In the genomic region with DNA sequence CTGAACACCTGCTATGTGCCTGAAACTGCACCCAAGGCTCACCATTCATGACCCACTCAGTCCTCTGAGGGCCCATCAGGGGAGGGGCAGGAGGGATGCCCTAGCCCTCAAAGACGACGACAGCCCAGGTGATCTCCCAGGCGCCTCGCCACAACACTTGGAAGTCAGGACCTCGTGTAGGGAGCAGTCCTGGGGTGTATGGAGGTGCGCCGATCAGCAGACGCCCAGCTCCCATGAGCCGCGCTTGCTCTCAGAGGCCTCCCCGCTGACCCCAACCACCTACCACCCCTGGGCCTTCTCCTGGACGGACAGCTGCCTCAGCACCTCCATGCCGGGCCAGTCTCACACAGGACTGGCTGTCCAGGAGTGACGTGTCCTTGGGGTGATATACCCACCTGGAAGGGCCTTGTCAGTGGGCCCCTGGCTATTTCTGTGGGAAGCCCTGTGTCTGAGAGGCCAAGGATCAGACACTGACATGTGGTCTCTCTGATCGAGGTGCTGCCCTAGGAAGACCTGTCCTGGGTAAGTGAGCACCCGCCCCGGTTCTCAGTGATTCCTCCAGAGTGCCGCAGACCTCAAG, we compare ENCODE assay signal across 17 cellular contexts. TPM values are rescaled to one million over a fixed set of nuclear protein-coding genes. Genes with fewer than 3 reads are reported as not detected.
A peak's percentile ranks its signal among the peaks of the same experiment; 100 is the strongest.
DNase-seq lines count a peak whose midpoint lies in the region; ATAC-seq, FAIRE-seq and TF ChIP-seq lines count a peak whose summit lies in the region.
"Had no signal": no experiment of that assay in that cellular context is flagged by ENCODE, and none has a peak within 500 bp of the region (broad histone marks: within the 10 kb centered on the region; RNA-seq: fewer than 3 reads in every experiment).

No MANE protein-coding gene starts in this region.

- H3K4me1 ChIP-seq in small intestine (ENCODE audit: control insufficient read depth in 2 of 2, insufficient read depth in 1 of 2, low read depth in 1 of 2, low read length in 1 of 2) (peaks cover 13 to 19% of the 10 kb centered on the region in 2 donors), testis (peaks cover 21% of the 10 kb centered on the region)

- intact Hi-C loops in testis (cut with DNase I; ENCODE audit: low total_unique reads) = loop anchor here (10.0 kb wide), 1 partner anchor 115 kb away; no protein-coding TSS in a partner anchor

- H3K4me3 ChIP-seq in small intestine (ENCODE audit: low read depth in 1 of 2, low read length in 2 of 2) (no peak overlapping the region), testis (no peak overlapping the region)
- H3K4me3 ChIP-seq: K562, left ventricle myocardium inferior, prostate gland had no signal

- peaks cover 19% of the 10 kb centered on the region for H3K36me3 Mint-ChIP-seq in activated T-cell treated with anti-CD3 and anti-CD28 coated beads, Interleukin-2, amount 50 U/mL, for 4 hours (ENCODE audit: insufficient read depth)
- H3K36me3 Mint-ChIP-seq in activated T-cell treated with anti-CD3 and anti-CD28 coated beads, Interleukin-2, amount 50 U/mL, for 72 hours (ENCODE audit: insufficient read depth in 2 of 2) = peaks cover 10 to 31% of the 10 kb centered on the region in 2 donors
- peaks cover 2% of the 10 kb centered on the region for H3K36me3 Mint-ChIP-seq in chondrocyte (ENCODE audit: low read depth)
- H3K36me3 Mint-ChIP-seq: WTC11 had no signal

- no peak for TF ChIP-seq CTCF in chondrocyte (IDR thresholded peaks at IDR 0.05)
- no peak for TF ChIP-seq CTCF in testis (IDR thresholded peaks at IDR 0.05)

- H3K36me3 ChIP-seq in KOPT-K1 (ENCODE audit: insufficient read depth, low read length) (peaks cover 27% of the 10 kb centered on the region), small intestine (ENCODE audit: control insufficient read depth in 2 of 2, insufficient read depth in 2 of 2, low read length in 2 of 2) (no peaks in the 10 kb centered on the region), testis (ENCODE audit: low read depth, missing control alignments) (no peaks in the 10 kb centered on the region)

- no peak overlapping the region for H3K27ac Mint-ChIP-seq in activated T-cell treated with anti-CD3 and anti-CD28 coated beads, Interleukin-2, amount 50 U/mL, for 72 hours
- H3K27ac Mint-ChIP-seq in chondrocyte (ENCODE audit: unreplicated experiment) = no peak overlapping the region
- H3K27ac Mint-ChIP-seq: WTC11 had no signal

- H3K27ac ChIP-seq in KOPT-K1 (ENCODE audit: low read depth, low read length, poor library complexity, severe bottlenecking) = peak overlapping the region; percentile 98
- H3K27ac ChIP-seq in small intestine (ENCODE audit: low read depth in 1 of 2, low read length in 1 of 2) = peak overlapping the region; percentile 65 to 85
- H3K27ac ChIP-seq in testis = no peak overlapping the region
- H3K27ac ChIP-seq: left ventricle myocardium inferior, prostate gland had no signal

- H3K4me1 Mint-ChIP-seq in activated T-cell treated with anti-CD3 and anti-CD28 coated beads, Interleukin-2, amount 50 U/mL, for 4 hours (ENCODE audit: low read depth) = peaks cover 77% of the 10 kb centered on the region
- H3K4me1 Mint-ChIP-seq in activated T-cell treated with anti-CD3 and anti-CD28 coated beads, Interleukin-2, amount 50 U/mL, for 72 hours (ENCODE audit: low read depth) = peaks cover 77% of the 10 kb centered on the region
- H3K4me1 Mint-ChIP-seq in chondrocyte (ENCODE audit: low read depth) = peaks cover 16% of the 10 kb centered on the region
- H3K4me1 Mint-ChIP-seq: WTC11 had no signal

- H3K4me3 Mint-ChIP-seq in activated T-cell treated with anti-CD3 and anti-CD28 coated beads, Interleukin-2, amount 50 U/mL, for 4 hours = peak overlapping the region; percentile 69
- peak overlapping the region in 1 of 2 donors; percentile 24 for H3K4me3 Mint-ChIP-seq in activated T-cell treated with anti-CD3 and anti-CD28 coated beads, Interleukin-2, amount 50 U/mL, for 72 hours
- no peak overlapping the region for H3K4me3 Mint-ChIP-seq in chondrocyte (ENCODE audit: unreplicated experiment)
- H3K4me3 Mint-ChIP-seq: WTC11 had no signal

- TF ChIP-seq POLR2A in testis (IDR thresholded peaks at IDR 0.05) = no peak

- no peak for FAIRE-seq in small intestine (lab: Jason Lieb, UNC)
- FAIRE-seq: urothelium cell line had no signal

- no peak for DNase-seq in activated T-cell treated with anti-CD3 and anti-CD28 coated beads, Interleukin-2, amount 50 U/mL, for 4 hours
- no peak for DNase-seq in activated T-cell treated with anti-CD3 and anti-CD28 coated beads, Interleukin-2, amount 50 U/mL, for 72 hours
- peak; percentile 82 for DNase-seq in chondrocyte (ENCODE audit: low spot score)
- no peak for DNase-seq in small intestine
- no peak for DNase-seq in testis
- DNase-seq: foreskin melanocyte, GOT3, NCI-H1092, NCI-H69 had no signal

- H3K9me3 ChIP-seq in KOPT-K1 (ENCODE audit: insufficient read depth, low read length, poor library complexity, severe bottlenecking) = no peaks in the 10 kb centered on the region
- no peaks in the 10 kb centered on the region for H3K9me3 ChIP-seq in small intestine (ENCODE audit: control insufficient read depth, low read depth)
- H3K9me3 ChIP-seq in testis = no peaks in the 10 kb centered on the region
- H3K9me3 ChIP-seq: left ventricle myocardium inferior, prostate gland had no signal

- 85 to 93% (median 89%) methylated on average over 17 to 18 of the region's 18 CpGs for WGBS in small intestine, 3 donors
- 94 to 95% methylated on average over 18 of the region's 18 CpGs for WGBS in testis, 2 donors

- H3K27me3 ChIP-seq in small intestine (ENCODE audit: control insufficient read depth in 2 of 2, insufficient read depth in 2 of 2, low read length in 2 of 2) = no peaks in the 10 kb centered on the region
- no peaks in the 10 kb centered on the region for H3K27me3 ChIP-seq in testis

- no peaks in the 10 kb centered on the region for H3K27me3 Mint-ChIP-seq in activated T-cell treated with anti-CD3 and anti-CD28 coated beads, Interleukin-2, amount 50 U/mL, for 4 hours (ENCODE audit: low read depth)
- H3K27me3 Mint-ChIP-seq in activated T-cell treated with anti-CD3 and anti-CD28 coated beads, Interleukin-2, amount 50 U/mL, for 72 hours (ENCODE audit: low read depth) = no peaks in the 10 kb centered on the region
- no peaks in the 10 kb centered on the region for H3K27me3 Mint-ChIP-seq in chondrocyte (ENCODE audit: low read depth)

- no peak for ATAC-seq in activated T-cell treated with anti-CD3 and anti-CD28 coated beads, Interleukin-2, amount 50 U/mL, for 4 hours
- ATAC-seq in activated T-cell treated with anti-CD3 and anti-CD28 coated beads, Interleukin-2, amount 50 U/mL, for 72 hours (replicated peaks in 1 of 2) = no peak
- ATAC-seq in GM21786 (IDR thresholded peaks at IDR 0.05; ENCODE audit: unreplicated experiment) (no peak), GM21515 (IDR thresholded peaks at IDR 0.05; ENCODE audit: unreplicated experiment) (no peak)
- ATAC-seq: WTC11 had no signal

- no peaks in the 10 kb centered on the region for H3K9me3 Mint-ChIP-seq in activated T-cell treated with anti-CD3 and anti-CD28 coated beads, Interleukin-2, amount 50 U/mL, for 4 hours
- no peaks in the 10 kb centered on the region for H3K9me3 Mint-ChIP-seq in activated T-cell treated with anti-CD3 and anti-CD28 coated beads, Interleukin-2, amount 50 U/mL, for 72 hours
- no peaks in the 10 kb centered on the region for H3K9me3 Mint-ChIP-seq in chondrocyte (ENCODE audit: low read depth)
- H3K9me3 Mint-ChIP-seq: WTC11 had no signal

RNA-seq across cellular contexts. Expression of a gene that starts 26.7 kb away (rescaled TPM):
- total RNA-seq in activated T-cell treated with anti-CD3 and anti-CD28 coated beads, Interleukin-2, amount 50 U/mL, for 4 hours = 10 to 100 TPM in 1 of 3 donors, 1 to 10 TPM in 2; 8.8 to 10.7 (median 8.9) TPM
- total RNA-seq in activated T-cell treated with anti-CD3 and anti-CD28 coated beads, Interleukin-2, amount 50 U/mL, for 72 hours = 10 to 100 TPM; 12.8 to 16.2 TPM
- total RNA-seq in chondrocyte (4.4 to 9.3 TPM (median 5.6 TPM) in 3 replicates), testis (10 to 100 TPM in 1 of 2 donors, 1 to 10 TPM in 1; 8.3 to 14.7 TPM)
- polyA plus RNA-seq in small intestine (100 to 1,000 TPM in 1 of 3 donors, 10 to 100 TPM in 1, 1 to 10 TPM in 1; 8.7 to 117 (median 67.6) TPM), testis (ENCODE audit: insufficient read depth, low read depth, low replicate concordance) (5.7 TPM)

RNA-seq across cellular contexts. Expression of a gene that starts 38.6 kb away (rescaled TPM):
- 100 to 1,000 TPM; 109 to 111 (median 111) TPM for total RNA-seq in activated T-cell treated with anti-CD3 and anti-CD28 coated beads, Interleukin-2, amount 50 U/mL, for 4 hours
- 100 to 1,000 TPM; 119 to 165 TPM for total RNA-seq in activated T-cell treated with anti-CD3 and anti-CD28 coated beads, Interleukin-2, amount 50 U/mL, for 72 hours
- total RNA-seq in chondrocyte (19.6 to 23.2 TPM (median 21.2 TPM) in 3 replicates), testis (10 to 100 TPM; 58.1 to 71.1 TPM)
- polyA plus RNA-seq in small intestine (10 to 100 TPM; 37.8 to 66.1 (median 42.7) TPM), testis (ENCODE audit: insufficient read depth, low read depth, low replicate concordance) (135 TPM)

Comparison
In these comparisons a context has a peak if more than half of its experiments do, and no peak if none do; other contexts are left out.
1. H3K27ac ChIP-seq: peak in KOPT-K1 (single experiment) and small intestine (2 of 2); none in testis (0 of 2).